Comparison of ENCODE assay signal across 12 cellular contexts in genomic region chr10:32940321-32941264, GRCh38. TPM values are rescaled to one million over a fixed set of nuclear protein-coding genes. Genes with fewer than 3 reads are reported as not detected.
DNase-seq lines count a peak whose midpoint lies in the region; ATAC-seq and TF ChIP-seq lines count a peak whose summit lies in the region.
"Had no signal": no experiment of that assay in that cellular context is flagged by ENCODE, and none has a peak within 500 bp of the region (broad histone marks: within the 10 kb centered on the region; RNA-seq: fewer than 3 reads in every experiment).

No MANE protein-coding gene starts in this region.

- no peak for DNase-seq in Calu3
- DNase-seq in GM23338 (ENCODE audit: low spot score), result no peak
- peak in 1 of 2 donors; percentile 66 for DNase-seq in breast epithelium (ENCODE audit: low spot score in 2 of 2)
- DNase-seq in neural crest cell (ENCODE audit: low read depth, low spot score), result no peak
- DNase-seq in BE2C, result no peak
- DNase-seq: brain microvascular endothelial cell; midbrain; stimulated activated naive CD8-positive, alpha-beta T cell treated with anti-CD3 and anti-CD28 coated beads, Interleukin-15, Interleukin-2, amounts not matched to agents 100 U/mL and 50 U/mL, for 24 hours had no signal

- H3K4me2 ChIP-seq in GM23338, result peak overlapping the region; percentile 44

- peak overlapping the region; percentile 25 for H3K4me3 Mint-ChIP-seq in Calu3 (ENCODE audit: low read depth, unreplicated experiment)
- H3K4me3 Mint-ChIP-seq in GM23338, result no peak overlapping the region
- H3K4me3 Mint-ChIP-seq in neural crest cell, result no peak overlapping the region

- ATAC-seq in GM23338 (no peak), HG02588 (IDR thresholded peaks at IDR 0.05; ENCODE audit: unreplicated experiment) (no peak), GM21737 (IDR thresholded peaks at IDR 0.05; ENCODE audit: unreplicated experiment) (no peak), HG02678 (IDR thresholded peaks at IDR 0.05; ENCODE audit: unreplicated experiment) (no peak)
- ATAC-seq: stimulated activated naive CD8-positive, alpha-beta T cell treated with anti-CD3 and anti-CD28 coated beads, Interleukin-15, Interleukin-2, amounts not matched to agents 100 U/mL and 50 U/mL, for 24 hours had no signal

- H3K9me3 ChIP-seq in breast epithelium (no peaks in the 10 kb centered on the region), BE2C (no peaks in the 10 kb centered on the region)
- H3K9me3 ChIP-seq: SJSA1 had no signal

- peaks cover 100% of the 10 kb centered on the region for H3K79me2 ChIP-seq in GM23338 (replicated peaks; ENCODE audit: insufficient read depth)

- no peaks in the 10 kb centered on the region for H3K9me2 ChIP-seq in GM23338 (ENCODE audit: insufficient read depth)

- H3K27me3 Mint-ChIP-seq in Calu3 (ENCODE audit: unreplicated experiment) (no peaks in the 10 kb centered on the region), GM23338 (ENCODE audit: insufficient read depth, low read depth, poor library complexity) (peaks cover 4% of the 10 kb centered on the region), neural crest cell (ENCODE audit: low read depth) (no peaks in the 10 kb centered on the region)

- H3K4me1 ChIP-seq in GM23338 (ENCODE audit: insufficient read depth) (peaks cover 69% of the 10 kb centered on the region), breast epithelium (peaks cover 3 to 19% of the 10 kb centered on the region in 2 donors), BE2C (peaks cover 10% of the 10 kb centered on the region; the same call in 1 of the 2 replicates)

- no peaks in the 10 kb centered on the region for H3K9me3 Mint-ChIP-seq in Calu3 (ENCODE audit: low read depth, unreplicated experiment)
- H3K9me3 Mint-ChIP-seq in GM23338, result no peaks in the 10 kb centered on the region
- no peaks in the 10 kb centered on the region for H3K9me3 Mint-ChIP-seq in neural crest cell

- peaks cover 88% of the 10 kb centered on the region for H4K20me1 ChIP-seq in GM23338 (replicated peaks; ENCODE audit: insufficient read depth)

- CTCF ChIA-PET in Calu3 (lab: Charles Lee), result interaction anchor here (0.6 to 1.5 kb wide), 2 partner anchors 8 to 61 kb away, joined by 3 to 4 read pairs; no protein-coding TSS in a partner anchor

- H3K27ac Mint-ChIP-seq in Calu3 (ENCODE audit: unreplicated experiment), result peak overlapping the region; percentile 55
- H3K27ac Mint-ChIP-seq in GM23338, result peak overlapping the region; percentile 38; the same call in 1 of the 2 replicates
- peak overlapping the region; percentile 32 for H3K27ac Mint-ChIP-seq in neural crest cell (ENCODE audit: unreplicated experiment)

- H3K36me3 Mint-ChIP-seq in Calu3 (ENCODE audit: insufficient read depth, unreplicated experiment) (peaks cover 92% of the 10 kb centered on the region), GM23338 (ENCODE audit: low read depth) (peaks cover 5% of the 10 kb centered on the region; the same call in 2 of the 3 replicates), neural crest cell (ENCODE audit: low read depth) (no peaks in the 10 kb centered on the region)

- intact Hi-C loops in Calu3 (cut with micrococcal nuclease; ENCODE audit: unreplicated experiment) (loop anchor here (5.0 kb wide), 1 partner anchor 33 kb away; no protein-coding TSS in a partner anchor), breast epithelium (cut with DNase I; ENCODE audit: low total_unique reads) (no loop called here)

- TF ChIP-seq CTCF in Calu3 (IDR thresholded peaks at IDR 0.05; ENCODE audit: unreplicated experiment), result no peak
- TF ChIP-seq CTCF in GM23338 (conservative IDR thresholded peaks at IDR 0.05; ENCODE audit: low read depth in 2 of 2), result no peak
- TF ChIP-seq CTCF in breast epithelium (IDR thresholded peaks at IDR 0.05), result no peak
- TF ChIP-seq CTCF in neural crest cell (conservative IDR thresholded peaks at IDR 0.05), result no peak
- TF ChIP-seq CTCF in BE2C (IDR thresholded peaks at IDR 0.05; ENCODE audit: low read depth, low read length), result no peak

- H3K36me3 ChIP-seq in GM23338 (ENCODE audit: insufficient read depth), result no peaks in the 10 kb centered on the region
- H3K36me3 ChIP-seq in breast epithelium, result no peaks in the 10 kb centered on the region
- H3K36me3 ChIP-seq in BE2C, result no peaks in the 10 kb centered on the region

- H3K4me3 ChIP-seq in GM23338, result no peak overlapping the region; the same call in 1 of the 2 replicates
- no peak overlapping the region for H3K4me3 ChIP-seq in breast epithelium
- H3K4me3 ChIP-seq in BE2C (ENCODE audit: low read depth, low read length), result no peak overlapping the region
- H3K4me3 ChIP-seq: SJSA1 had no signal

- TF ChIP-seq POLR2A in breast epithelium (IDR thresholded peaks at IDR 0.05), result no peak

- no peak overlapping the region for H3K27ac ChIP-seq in GM23338 (ENCODE audit: low read depth)
- H3K27ac ChIP-seq in breast epithelium, result peak overlapping the region; percentile 45 to 88
- H3K27ac ChIP-seq: brain microvascular endothelial cell, SJSA1 had no signal

- H3K27me3 ChIP-seq in GM23338 (ENCODE audit: insufficient read depth), result no peaks in the 10 kb centered on the region
- H3K27me3 ChIP-seq in breast epithelium, result no peaks in the 10 kb centered on the region
- no peaks in the 10 kb centered on the region for H3K27me3 ChIP-seq in BE2C
- H3K27me3 ChIP-seq: brain microvascular endothelial cell, SJSA1 had no signal

- H2AFZ ChIP-seq in GM23338, result no peak overlapping the region

- BruUV-seq in Calu3 (replicated peaks; lab: Mats Ljungman, UMichigan), result no TSS peak

- H3K4me1 Mint-ChIP-seq in Calu3 (ENCODE audit: low read depth, unreplicated experiment) (peaks cover 65% of the 10 kb centered on the region), GM23338 (peaks cover 69% of the 10 kb centered on the region), neural crest cell (peaks cover 64% of the 10 kb centered on the region)

- no peaks in the 10 kb centered on the region; the same call in 1 of the 2 replicates for H3F3A ChIP-seq in GM23338 (replicated peaks; ENCODE audit: low read depth)

TF ChIP-seq in GM23338, 12 proteins besides CTCF, POLR2A, EP300 and RAD21 (continues in another document):
- TF ChIP-seq ZNF114 (CRISPR knock-in tag; IDR thresholded peaks at IDR 0.05) (no peak), EZH2 (IDR thresholded peaks at IDR 0.05; ENCODE audit: low read depth, unreplicated experiment) (no peak), NANOG (IDR thresholded peaks at IDR 0.05; ENCODE audit: borderline replicate concordance) (no peak), ETS1 (IDR thresholded peaks at IDR 0.05) (no peak), CREB1 (CRISPR knock-in tag; IDR thresholded peaks at IDR 0.05; ENCODE audit: low read depth) (no peak), REST (IDR thresholded peaks at IDR 0.05; ENCODE audit: unreplicated experiment) (no peak), ZNF331 (CRISPR knock-in tag; IDR thresholded peaks at IDR 0.05; ENCODE audit: low read depth) (no peak), EZH2phosphoT487 (IDR thresholded peaks at IDR 0.05; ENCODE audit: unreplicated experiment) (no peak), STAT1 (IDR thresholded peaks at IDR 0.05; ENCODE audit: unreplicated experiment) (no peak)

RNA-seq across cellular contexts. Expression of gene ITGB1, which starts 17.4 kb away (rescaled TPM):
- total RNA-seq in Calu3 (2022) (1,388 and 1,455 TPM in 2 replicates), breast epithelium (1,000 to 10,000 TPM in 1 of 3 donors, 100 to 1,000 TPM in 2; 438 to 1,565 (median 480) TPM), neural crest cell (220 and 236 TPM in 2 replicates)
- 439 and 441 TPM in 2 replicates for total RNA-seq in GM23338 (2014; rRNA removed; shearing (Covaris generic))
- 309 and 317 TPM in 2 replicates for polyA plus RNA-seq in GM23338 (2016; fragmentation: Nextera tagmentation; extraction: Ambion mirVana)
- 164 TPM for polyA plus RNA-seq in BE2C (2012; ENCODE audit: insufficient read depth, insufficient read length, low read depth)
